Comparison of ENCODE assay signal across 24 cellular contexts in genomic region chr21:45200031-45200430, GRCh38.
"Had no signal": no experiment of that assay in that cellular context is flagged by ENCODE, and none has a peak within 500 bp of the region (broad histone marks: within the 10 kb centered on the region; RNA-seq: fewer than 3 reads in every experiment).

No MANE protein-coding gene starts in this region.

- H3K27ac ChIP-seq: dorsolateral prefrontal cortex, esophagus squamous epithelium, neural progenitor cell, parathyroid adenoma, psoas muscle, right lobe of liver, testis, transverse colon had no signal

- H3K36me3 Mint-ChIP-seq: natural killer cell treated with Interleukin-12 subunit alpha and Interleukin-12 subunit beta and Interleukin-15 and Interleukin-18, amount 100 ng/mL, for 72 hours had no signal

- H3K9me3 Mint-ChIP-seq: immature natural killer cell; natural killer cell treated with Interleukin-12 subunit alpha and Interleukin-12 subunit beta and Interleukin-15 and Interleukin-18, amount 100 ng/mL, for 72 hours; neural progenitor cell; stimulated activated memory B cell treated with anti-CD40 and anti-IgM and Interleukin-4, amounts not matched to agents 10 μg/mL and 1 μg/mL and 100 μg/mL, for 72 hours; stimulated activated naive CD8-positive, alpha-beta T cell treated with anti-CD3 and anti-CD28 coated beads, Interleukin-15, amount 100 ng/mL, for 72 hours had no signal

- H3K4me1 Mint-ChIP-seq: neural progenitor cell; stimulated activated naive CD8-positive, alpha-beta T cell treated with anti-CD3 and anti-CD28 coated beads, Interleukin-15, amount 100 ng/mL, for 72 hours had no signal

- H3K36me3 ChIP-seq: neural progenitor cell, right lobe of liver, transverse colon had no signal

- ATAC-seq: left colon; left ventricle myocardium superior; psoas muscle; stimulated activated memory B cell treated with anti-CD40 and anti-IgM and Interleukin-4, amounts not matched to agents 10 μg/mL and 1 μg/mL and 100 μg/mL, for 72 hours; stimulated activated naive CD8-positive, alpha-beta T cell treated with anti-CD3 and anti-CD28 coated beads, Interleukin-15, amount 100 ng/mL, for 72 hours had no signal

- H3K27me3 Mint-ChIP-seq: natural killer cell treated with Interleukin-12 subunit alpha and Interleukin-12 subunit beta and Interleukin-15 and Interleukin-18, amount 100 ng/mL, for 72 hours; stimulated activated memory B cell treated with anti-CD40 and anti-IgM and Interleukin-4, amounts not matched to agents 10 μg/mL and 1 μg/mL and 100 μg/mL, for 72 hours; stimulated activated naive CD8-positive, alpha-beta T cell treated with anti-CD3 and anti-CD28 coated beads, Interleukin-15, amount 100 ng/mL, for 72 hours had no signal

- DNase-seq: cortex of kidney; dorsolateral prefrontal cortex; esophagus squamous epithelium; foreskin fibroblast; immature natural killer cell; left colon; left ventricle myocardium superior; mesenchymal stem cell; midbrain; occipital lobe; psoas muscle; retina; right lobe of liver; stimulated activated CD4-positive, alpha-beta T cell treated with anti-CD3 and anti-CD28 coated beads, Interleukin-4, amount 100 ng/mL, for 1 hour; stimulated activated CD8-positive, alpha-beta memory T cell treated with anti-CD3 and anti-CD28 coated beads, Interleukin-4, amount 100 ng/mL, for 48 hours; stimulated activated naive CD8-positive, alpha-beta T cell treated with anti-CD3 and anti-CD28 coated beads, Interleukin-15, amount 100 ng/mL, for 72 hours; testis; transverse colon had no signal

- H3K4me3 Mint-ChIP-seq: immature natural killer cell; natural killer cell treated with Interleukin-12 subunit alpha and Interleukin-12 subunit beta and Interleukin-15 and Interleukin-18, amount 100 ng/mL, for 72 hours; neural progenitor cell; stimulated activated memory B cell treated with anti-CD40 and anti-IgM and Interleukin-4, amounts not matched to agents 10 μg/mL and 1 μg/mL and 100 μg/mL, for 72 hours; stimulated activated naive CD8-positive, alpha-beta T cell treated with anti-CD3 and anti-CD28 coated beads, Interleukin-15, amount 100 ng/mL, for 72 hours had no signal

- H3K4me1 ChIP-seq: esophagus squamous epithelium, neural progenitor cell, parathyroid adenoma, psoas muscle, right lobe of liver, testis, transverse colon had no signal

- H3K9ac ChIP-seq: neural progenitor cell, parathyroid adenoma had no signal

- H3K27ac Mint-ChIP-seq: immature natural killer cell; natural killer cell treated with Interleukin-12 subunit alpha and Interleukin-12 subunit beta and Interleukin-15 and Interleukin-18, amount 100 ng/mL, for 72 hours; neural progenitor cell; stimulated activated memory B cell treated with anti-CD40 and anti-IgM and Interleukin-4, amounts not matched to agents 10 μg/mL and 1 μg/mL and 100 μg/mL, for 72 hours had no signal

- FAIRE-seq: urothelium cell line had no signal

- H3K27me3 ChIP-seq: dorsolateral prefrontal cortex, esophagus squamous epithelium, neural progenitor cell, right lobe of liver, testis, transverse colon had no signal

- H3K9me3 ChIP-seq: esophagus squamous epithelium, psoas muscle, right lobe of liver, testis, transverse colon had no signal

- H3K4me3 ChIP-seq: dorsolateral prefrontal cortex, esophagus squamous epithelium, lung, neural progenitor cell, psoas muscle, right lobe of liver, testis, transverse colon had no signal
